In the genomic region with DNA sequence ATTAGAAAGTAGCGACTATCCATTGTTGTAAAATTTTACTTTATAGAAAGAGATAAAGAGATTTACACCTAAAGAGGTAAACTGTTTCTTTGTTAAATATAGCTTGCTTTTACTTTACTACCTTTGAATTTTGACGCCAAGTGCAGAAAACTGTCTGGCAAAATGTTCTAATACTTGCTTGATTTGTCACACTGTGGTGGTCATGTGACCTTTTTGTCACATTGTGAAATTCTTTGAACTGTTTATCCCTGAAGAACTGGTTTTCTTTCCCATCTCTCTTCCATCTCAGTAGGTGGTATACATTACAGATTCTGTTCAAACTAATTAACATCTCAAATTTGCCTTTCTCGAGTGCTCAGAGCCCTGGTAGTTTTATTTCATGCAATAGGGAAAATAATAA, we compare ENCODE assay signal across 18 cellular contexts.
"Had no signal": no experiment of that assay in that cellular context is flagged by ENCODE, and none has a peak within 500 bp of the region (broad histone marks: within the 10 kb centered on the region; RNA-seq: fewer than 3 reads in every experiment).

No MANE protein-coding gene starts in this region.

- H3K27me3 Mint-ChIP-seq: activated naive CD8-positive, alpha-beta T cell; activated T-cell treated with anti-CD3 and anti-CD28 coated beads, Interleukin-2, amount 50 U/mL, for 24 hours; naive B cell had no signal

- H3K4me3 Mint-ChIP-seq: activated naive CD8-positive, alpha-beta T cell; activated T-cell treated with anti-CD3 and anti-CD28 coated beads, Interleukin-2, amount 50 U/mL, for 24 hours; naive B cell; stimulated activated effector memory CD8-positive, alpha-beta T cell treated with anti-CD3 and anti-CD28 coated beads, Interleukin-12 subunit alpha, Interleukin-12 subunit beta, amount 100 ng/mL, for 72 hours had no signal

- H3K4me3 ChIP-seq: colonic mucosa, lower lobe of right lung, right atrium auricular region, tibial artery, uterus had no signal

- H3K27ac Mint-ChIP-seq: activated naive CD8-positive, alpha-beta T cell; activated T-cell treated with anti-CD3 and anti-CD28 coated beads, Interleukin-2, amount 50 U/mL, for 24 hours; naive B cell; stimulated activated effector memory CD8-positive, alpha-beta T cell treated with anti-CD3 and anti-CD28 coated beads, Interleukin-12 subunit alpha, Interleukin-12 subunit beta, amount 100 ng/mL, for 72 hours had no signal

- FAIRE-seq: endothelial cell of umbilical vein had no signal

- H3K36me3 Mint-ChIP-seq: activated naive CD8-positive, alpha-beta T cell; naive B cell; stimulated activated effector memory CD8-positive, alpha-beta T cell treated with anti-CD3 and anti-CD28 coated beads, Interleukin-12 subunit alpha, Interleukin-12 subunit beta, amount 100 ng/mL, for 72 hours had no signal

- DNase-seq: activated CD4-positive, alpha-beta T cell treated with anti-CD3 and anti-CD28 coated beads, Interleukin-2, amount 50 U/mL, for 4 hours; activated CD4-positive, CD25-positive, alpha-beta regulatory T cell treated with anti-CD3 and anti-CD28 coated beads, Interleukin-2, amount 50 U/mL, for 72 hours; activated effector memory CD4-positive, alpha-beta T cell treated with Interleukin-2 at 50 U/mL for 16 hours; activated T-cell treated with anti-CD3 and anti-CD28 coated beads, Interleukin-2, amount 50 U/mL, for 24 hours; colonic mucosa; effector CD4-positive, alpha-beta T cell; hippocampal formation; left cardiac atrium; lower lobe of right lung; naive B cell; posterior cingulate gyrus; T-helper 9 cell; tibial artery; uterus had no signal

- H3K4me1 Mint-ChIP-seq: naive B cell; stimulated activated effector memory CD8-positive, alpha-beta T cell treated with anti-CD3 and anti-CD28 coated beads, Interleukin-12 subunit alpha, Interleukin-12 subunit beta, amount 100 ng/mL, for 72 hours had no signal
